In the genomic region with DNA sequence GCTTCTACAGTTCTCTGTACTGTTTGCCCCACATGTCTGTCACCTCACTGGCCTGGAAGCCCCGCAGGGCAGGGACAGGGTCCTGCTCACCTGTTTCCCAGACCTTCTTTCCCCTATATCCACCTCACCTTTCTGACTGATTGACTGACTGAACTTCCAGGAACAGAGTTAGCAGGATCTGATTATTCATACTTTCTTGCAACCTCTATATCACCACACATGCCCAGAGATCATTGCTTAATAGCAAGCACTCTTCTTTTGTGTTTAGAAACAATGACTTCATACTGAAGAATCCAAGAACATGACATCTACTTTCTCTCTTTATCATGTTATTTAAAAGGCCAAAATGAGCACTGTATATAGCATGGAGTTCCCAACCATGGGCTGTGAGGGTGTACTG, we compare ENCODE assay signal across 20 cellular contexts. TPM values are rescaled to one million over a fixed set of nuclear protein-coding genes. Genes with fewer than 3 reads are reported as not detected.
DNase-seq lines count a peak whose midpoint lies in the region; ATAC-seq and TF ChIP-seq lines count a peak whose summit lies in the region.
"Had no signal": no experiment of that assay in that cellular context is flagged by ENCODE, and none has a peak within 500 bp of the region (broad histone marks: within the 10 kb centered on the region; RNA-seq: fewer than 3 reads in every experiment).

No MANE protein-coding gene starts in this region.

- H3K9me3 Mint-ChIP-seq in type B pancreatic cell: peaks cover 5% of the 10 kb centered on the region
- H3K9me3 Mint-ChIP-seq: activated CD4-positive, alpha-beta T cell treated with anti-CD3 and anti-CD28 coated beads, Interleukin-2, amount 10 ng/mL, durations not matched to agents 24 days and 14 days had no signal

- no peaks in the 10 kb centered on the region for H3K9me3 ChIP-seq in T-helper 17 cell (ENCODE audit: control insufficient read depth, low read length, poor library complexity, severe bottlenecking)
- H3K9me3 ChIP-seq in gastrocnemius medialis: no peaks in the 10 kb centered on the region
- H3K9me3 ChIP-seq: SK-N-SH had no signal

- H3K4me1 Mint-ChIP-seq in T-helper 17 cell (peaks cover 59% of the 10 kb centered on the region), type B pancreatic cell (ENCODE audit: unreplicated experiment) (peaks cover 4% of the 10 kb centered on the region)

- H3K27ac Mint-ChIP-seq in T-helper 17 cell: peak overlapping the region; percentile 90
- no peak overlapping the region for H3K27ac Mint-ChIP-seq in type B pancreatic cell
- H3K27ac Mint-ChIP-seq: activated CD4-positive, alpha-beta T cell treated with anti-CD3 and anti-CD28 coated beads, Interleukin-2, amount 10 ng/mL, durations not matched to agents 24 days and 14 days; activated naive CD8-positive, alpha-beta T cell treated with anti-CD3 and anti-CD28 coated beads for 36 hours had no signal

- H3K27me3 ChIP-seq in gastrocnemius medialis: no peaks in the 10 kb centered on the region
- H3K27me3 ChIP-seq: BLaER1 had no signal

- H3K27ac ChIP-seq in gastrocnemius medialis: peak overlapping the region; percentile 76 to 89 (median 78)
- H3K27ac ChIP-seq: BLaER1 had no signal

- H3K4me1 ChIP-seq in gastrocnemius medialis: peaks cover 58 to 70% of the 10 kb centered on the region in 2 donors

- no peak for ATAC-seq in T-helper 17 cell
- peak; percentile 17 to 41 for ATAC-seq in gastrocnemius medialis

- TF ChIP-seq POLR2A in gastrocnemius medialis (IDR thresholded peaks at IDR 0.05): peak in 1 of 2 donors; percentile 12

- intact Hi-C loops in gastrocnemius medialis (cut with DNase I; ENCODE audit: low total_unique reads): no loop called here

- H3K4me3 Mint-ChIP-seq in T-helper 17 cell (peak overlapping the region; percentile 39), type B pancreatic cell (no peak overlapping the region)
- H3K4me3 Mint-ChIP-seq: activated CD4-positive, alpha-beta T cell treated with anti-CD3 and anti-CD28 coated beads, Interleukin-2, amount 10 ng/mL, durations not matched to agents 24 days and 14 days; activated naive CD8-positive, alpha-beta T cell treated with anti-CD3 and anti-CD28 coated beads for 36 hours had no signal

- peaks cover 16% of the 10 kb centered on the region for H3K36me3 Mint-ChIP-seq in T-helper 17 cell (ENCODE audit: low read depth)
- H3K36me3 Mint-ChIP-seq in type B pancreatic cell: peaks cover 51% of the 10 kb centered on the region

- H3K36me3 ChIP-seq in gastrocnemius medialis: peaks cover 0 to 10% of the 10 kb centered on the region in 2 donors

- peak; percentile 70 for DNase-seq in EH (ENCODE audit: low read depth)
- no peak for DNase-seq in T-helper 17 cell
- DNase-seq in fibroblast of pulmonary artery (ENCODE audit: low read depth): peak; percentile 79
- DNase-seq in gastrocnemius medialis: no peak
- no peak for DNase-seq in type B pancreatic cell (ENCODE audit: extremely low spot score, unreplicated experiment)
- DNase-seq in A172 (ENCODE audit: low spot score): no peak
- DNase-seq in KG1 (lab: John Stamatoyannopoulos, UW): no peak
- no peak for DNase-seq in GM19240 (ENCODE audit: insufficient read length, low spot score)
- DNase-seq: activated CD4-positive, alpha-beta T cell treated with anti-CD3 and anti-CD28 coated beads, Interleukin-2, amount 10 ng/mL, durations not matched to agents 24 days and 14 days; activated naive CD8-positive, alpha-beta T cell treated with anti-CD3 and anti-CD28 coated beads for 36 hours; central memory CD4-positive, alpha-beta T cell; DMS153; effector CD4-positive, alpha-beta T cell; MV-4-11; NCI-H2081 treated with DMSO at 0.1 percent for 48 hours; NCI-H774; retina; SK-N-SH; stimulated activated CD4-positive, alpha-beta T cell treated with anti-CD3 and anti-CD28 coated beads, Interleukin-2, amount 100 ng/mL, for 24 hours had no signal

- TF ChIP-seq CTCF in fibroblast of pulmonary artery (IDR thresholded peaks at IDR 0.05; ENCODE audit: low read length, missing control alignments) (no peak), gastrocnemius medialis (IDR thresholded peaks at IDR 0.05 in 4 of 5, conservative IDR thresholded peaks at IDR 0.05 in 1 of 5) (no peak), type B pancreatic cell (conservative IDR thresholded peaks at IDR 0.05) (no peak)

- in situ Hi-C loops in gastrocnemius medialis (cut with MboI; ENCODE audit: low sequenced_read_pairs in 4 of 4): no loop called here

- H3K27me3 Mint-ChIP-seq in T-helper 17 cell (no peaks in the 10 kb centered on the region), type B pancreatic cell (no peaks in the 10 kb centered on the region)
- H3K27me3 Mint-ChIP-seq: activated CD4-positive, alpha-beta T cell treated with anti-CD3 and anti-CD28 coated beads, Interleukin-2, amount 10 ng/mL, durations not matched to agents 24 days and 14 days; activated naive CD8-positive, alpha-beta T cell treated with anti-CD3 and anti-CD28 coated beads for 36 hours had no signal

- no peak overlapping the region for H3K4me3 ChIP-seq in fibroblast of pulmonary artery (replicated peaks; ENCODE audit: low read depth, low read length)
- no peak overlapping the region for H3K4me3 ChIP-seq in gastrocnemius medialis
- H3K4me3 ChIP-seq: BLaER1 had no signal

RNA-seq across cellular contexts. Expression of gene CLEC3B, which starts 18.0 kb away (rescaled TPM):
- total RNA-seq in T-helper 17 cell (under 1 TPM in 1 of 2 donors, not detected in 1; 0.99 TPM), gastrocnemius medialis (10 to 100 TPM; 14.5 to 23.4 (median 20.7) TPM), type B pancreatic cell (ENCODE audit: low replicate concordance) (0.43 and 1.2 TPM in 2 replicates)
- total RNA-seq in A172 (2014; rRNA removed; shearing (Covaris generic)): not detected in 2 replicates
- total RNA-seq: activated CD4-positive, alpha-beta T cell treated with anti-CD3 and anti-CD28 coated beads, Interleukin-2, amount 10 ng/mL, durations not matched to agents 24 days and 14 days; activated naive CD8-positive, alpha-beta T cell treated with anti-CD3 and anti-CD28 coated beads for 36 hours had no signal

RNA-seq across cellular contexts. Expression of gene EXOSC7, which starts 32.1 kb away (rescaled TPM):
- total RNA-seq in T-helper 17 cell: 10 to 100 TPM; 36.5 to 36.9 TPM
- total RNA-seq in gastrocnemius medialis: 10 to 100 TPM; 57.4 to 80.3 (median 60.9) TPM
- 45.5 and 49.7 TPM in 2 replicates for total RNA-seq in type B pancreatic cell (ENCODE audit: low replicate concordance)
- 62.5 and 65.0 TPM in 2 replicates for total RNA-seq in A172 (2014; rRNA removed; shearing (Covaris generic))

RNA-seq across cellular contexts. Expression of gene ZDHHC3, which starts 32.1 kb away (rescaled TPM):
- total RNA-seq in T-helper 17 cell (10 to 100 TPM; 43.5 to 51.4 TPM), gastrocnemius medialis (10 to 100 TPM; 66.2 to 90.5 (median 74.5) TPM), type B pancreatic cell (ENCODE audit: low replicate concordance) (83.6 and 112 TPM in 2 replicates)
- total RNA-seq in A172 (2014; rRNA removed; shearing (Covaris generic)): 55.2 and 56.2 TPM in 2 replicates

Comparison
In these comparisons a context has a peak if more than half of its experiments do, and no peak if none do; other contexts are left out.
1. DNase-seq: peak in EH (single experiment) and fibroblast of pulmonary artery (single experiment); none in T-helper 17 cell (0 of 3), gastrocnemius medialis (0 of 2), type B pancreatic cell (single experiment), A172 (single experiment), KG1 (single experiment) and GM19240 (single experiment).